ENCODE assay signal across 28 cellular contexts in the genomic region with DNA sequence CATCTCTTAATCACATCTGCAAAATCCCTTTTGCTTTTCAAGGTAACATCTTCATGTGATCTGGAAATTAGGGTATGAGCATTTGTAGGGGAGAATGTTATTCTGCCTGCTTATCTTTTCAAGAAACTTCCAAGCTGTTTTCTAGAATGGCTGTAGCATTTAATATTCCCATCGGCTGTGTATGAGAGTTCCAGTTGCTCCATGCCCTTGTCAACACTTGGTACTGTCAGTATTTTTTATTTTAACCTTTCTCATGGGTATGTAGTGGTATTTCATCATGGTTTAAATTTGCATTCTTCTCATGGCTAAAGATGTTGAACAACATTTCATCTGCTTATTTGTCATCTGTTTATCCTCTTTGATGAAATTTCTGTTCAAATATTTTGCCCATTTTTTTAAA.
"Had no signal": no experiment of that assay in that cellular context is flagged by ENCODE, and none has a peak within 500 bp of the region (broad histone marks: within the 10 kb centered on the region; RNA-seq: fewer than 3 reads in every experiment).

No MANE protein-coding gene starts in this region.

- H3K36me3 ChIP-seq: neural progenitor cell, ovary, spleen, suprapubic skin, transverse colon, upper lobe of right lung, uterus had no signal

- H2AFZ ChIP-seq: neural progenitor cell, parathyroid adenoma had no signal

- H3K27me3 ChIP-seq: neural progenitor cell, ovary, spleen, suprapubic skin, testis, tibial artery, transverse colon, upper lobe of right lung, uterus had no signal

- DNase-seq: natural killer cell; occipital lobe; ovary; posterior cingulate gyrus; psoas muscle; right cardiac atrium; spleen; stimulated activated CD4-positive, alpha-beta T cell treated with anti-CD3 and anti-CD28 coated beads, Interleukin-12 subunit alpha, Interleukin-12 subunit beta, amount 100 ng/mL, for 4 hours; stimulated activated CD4-positive, alpha-beta T cell treated with anti-CD3 and anti-CD28 coated beads, Interleukin-1b, Interleukin-23, amount 100 ng/mL, for 48 hours; stimulated activated CD4-positive, alpha-beta T cell treated with anti-CD3 and anti-CD28 coated beads, Interleukin-4, amount 100 ng/mL, for 1 hour; stimulated activated CD4-positive, alpha-beta T cell treated with anti-CD3 and anti-CD28 coated beads, Interleukin-4, amount 100 ng/mL, for 4 hours; stimulated activated CD8-positive, alpha-beta memory T cell treated with anti-CD3 and anti-CD28 coated beads, Interleukin-4, amount 100 ng/mL, for 48 hours; stimulated activated naive CD4-positive, alpha-beta T cell; stimulated activated naive CD8-positive, alpha-beta T cell treated with anti-CD3 and anti-CD28 coated beads, Interleukin-15, amount 100 ng/mL, for 72 hours; stimulated activated naive CD8-positive, alpha-beta T cell treated with anti-CD3 and anti-CD28 coated beads, Interleukin-15, Interleukin-2, amounts not matched to agents 100 U/mL and 50 U/mL, for 24 hours; substantia nigra; testis; tibial artery; transverse colon; upper lobe of right lung; uterus had no signal

- H3K79me2 ChIP-seq: parathyroid adenoma had no signal

- H3K4me1 ChIP-seq: neural progenitor cell, psoas muscle, suprapubic skin, testis, tibial artery, transverse colon, upper lobe of right lung, uterus had no signal

- H3K9me3 ChIP-seq: ovary, psoas muscle, testis, uterus had no signal

- ATAC-seq: natural killer cell; psoas muscle; right cardiac atrium; sciatic nerve; stimulated activated memory B cell treated with anti-CD40 and anti-IgM and Interleukin-4, amounts not matched to agents 10 μg/mL and 1 μg/mL and 100 μg/mL, for 72 hours; stimulated activated naive CD8-positive, alpha-beta T cell treated with anti-CD3 and anti-CD28 coated beads, Interleukin-15, amount 100 ng/mL, for 72 hours; stimulated activated naive CD8-positive, alpha-beta T cell treated with anti-CD3 and anti-CD28 coated beads, Interleukin-15, Interleukin-2, amounts not matched to agents 100 U/mL and 50 U/mL, for 24 hours; upper lobe of right lung had no signal

- H3K27ac ChIP-seq: neural progenitor cell, ovary, parathyroid adenoma, psoas muscle, skin epidermis, spleen, suprapubic skin, testis, tibial artery, transverse colon, upper lobe of right lung, uterus had no signal

- H3K9ac ChIP-seq: neural progenitor cell, parathyroid adenoma had no signal

- H3K4me2 ChIP-seq: neural progenitor cell, smooth muscle cell had no signal

- H3K4me3 ChIP-seq: neural progenitor cell, ovary, psoas muscle, skin epidermis, smooth muscle cell, spleen, suprapubic skin, testis, tibial artery, transverse colon, upper lobe of right lung, uterus had no signal
